ENCODE assay signal across 21 cellular contexts in genomic region chr1:119656410-119656955, GRCh38. TPM values are rescaled to one million over a fixed set of nuclear protein-coding genes. Genes with fewer than 3 reads are reported as not detected.
DNase-seq lines count a peak whose midpoint lies in the region; ATAC-seq, FAIRE-seq and TF ChIP-seq lines count a peak whose summit lies in the region.
"Had no signal": no experiment of that assay in that cellular context is flagged by ENCODE, and none has a peak within 500 bp of the region (broad histone marks: within the 10 kb centered on the region; RNA-seq: fewer than 3 reads in every experiment).

No MANE protein-coding gene starts in this region.

- TF ChIP-seq EP300 in SK-N-SH (IDR thresholded peaks at IDR 0.05; ENCODE audit: borderline replicate concordance in 1 of 2, low read depth in 1 of 2, low read length in 1 of 2), result no peak

- TF ChIP-seq CTCF in SK-N-SH (IDR thresholded peaks at IDR 0.05), result no peak
- no peak for TF ChIP-seq CTCF in GM13976 (IDR thresholded peaks at IDR 0.05; ENCODE audit: borderline replicate concordance, control extremely low read depth, extremely low read depth, insufficient read depth, missing control alignments)
- TF ChIP-seq CTCF in upper lobe of right lung (IDR thresholded peaks at IDR 0.05), result no peak

- H3K9me2 ChIP-seq in SK-N-SH, result no peaks in the 10 kb centered on the region

- H2AFZ ChIP-seq in SK-N-SH (ENCODE audit: low read depth) (no peak overlapping the region), mesenchymal stem cell (ENCODE audit: low read depth, low read length) (no peak overlapping the region)
- H2AFZ ChIP-seq: neural progenitor cell had no signal

- no peak overlapping the region for H2BK12ac ChIP-seq in mesenchymal stem cell (ENCODE audit: low read length in 2 of 2)

- H3K4me3 ChIP-seq in SK-N-SH (ENCODE audit: low read depth in 2 of 2, low read length in 1 of 2) (no peak overlapping the region), upper lobe of right lung (no peak overlapping the region), mesenchymal stem cell (ENCODE audit: insufficient read depth in 1 of 2, low read depth in 1 of 2, low read length in 2 of 2) (no peak overlapping the region)
- H3K4me3 ChIP-seq: A549, neural progenitor cell had no signal

- in situ Hi-C loops in GM13976 (cut with MboI; ENCODE audit: low sequenced_read_pairs, unreplicated experiment), result no loop called here

- H2AK5ac ChIP-seq in mesenchymal stem cell (ENCODE audit: low read length, severe bottlenecking), result no peak overlapping the region

- H2BK120ac ChIP-seq in mesenchymal stem cell (ENCODE audit: low read depth, low read length), result no peak overlapping the region

- no peak for TF ChIP-seq RAD21 in SK-N-SH (IDR thresholded peaks at IDR 0.05; ENCODE audit: low read length)

- CTCF ChIA-PET in SK-N-SH (lab: Yijun Ruan, JAX), result interaction anchor here (1.3 to 4.1 kb wide), 3 partner anchors 25 to 45 kb away, joined by 3 to 24 read pairs (median 14); no protein-coding TSS in a partner anchor

- H3K23ac ChIP-seq in mesenchymal stem cell (ENCODE audit: low read length in 2 of 2), result no peak overlapping the region

- FAIRE-seq in GM12892 (lab: Jason Lieb, UNC), result peak; percentile 54
- peak; percentile 60 for FAIRE-seq in GM19239 (lab: Jason Lieb, UNC)
- FAIRE-seq: A549 had no signal

- H3K18ac ChIP-seq in mesenchymal stem cell (ENCODE audit: low read depth in 1 of 2, low read length in 2 of 2), result no peak overlapping the region

- no peaks in the 10 kb centered on the region for H3K4me1 ChIP-seq in SK-N-SH (ENCODE audit: control insufficient read depth in 1 of 2, insufficient read depth in 2 of 2, low read depth in 1 of 2, low read length in 1 of 2)
- H3K4me1 ChIP-seq in upper lobe of right lung, result no peaks in the 10 kb centered on the region
- H3K4me1 ChIP-seq in mesenchymal stem cell (ENCODE audit: control insufficient read depth, insufficient read depth, low read depth, low read length), result peaks cover 4% of the 10 kb centered on the region
- H3K4me1 ChIP-seq: A549 had no signal

- POLR2A ChIA-PET in SK-N-SH (lab: Yijun Ruan, JAX), result no interaction called here

- 82% methylated on average over 5 of the region's 5 CpGs for WGBS in SK-N-SH (ENCODE audit: low lambda C conversion rate)
- WGBS in mesenchymal stem cell, result 84% methylated on average over 2 of the region's 5 CpGs

- H3K27me3 ChIP-seq in SK-N-SH (ENCODE audit: insufficient read depth) (no peaks in the 10 kb centered on the region), upper lobe of right lung (no peaks in the 10 kb centered on the region), mesenchymal stem cell (ENCODE audit: control insufficient read depth in 1 of 2, insufficient read depth in 1 of 2, low read length in 2 of 2) (peaks cover 0 to 3% of the 10 kb centered on the region in 2 experiments)
- H3K27me3 ChIP-seq: neural progenitor cell had no signal

- H3K14ac ChIP-seq in mesenchymal stem cell (ENCODE audit: low read length in 2 of 2), result no peak overlapping the region

- H4K8ac ChIP-seq in mesenchymal stem cell (ENCODE audit: low read length), result no peak overlapping the region

- no peak overlapping the region for H2BK5ac ChIP-seq in mesenchymal stem cell (ENCODE audit: low read depth, low read length, poor library complexity, severe bottlenecking)

- H3K4me2 ChIP-seq in SK-N-SH (no peak overlapping the region), mesenchymal stem cell (ENCODE audit: low read length, poor library complexity, severe bottlenecking) (no peak overlapping the region)
- H3K4me2 ChIP-seq: A549, neural progenitor cell had no signal

- H3F3A ChIP-seq in SK-N-SH (replicated peaks; ENCODE audit: insufficient read depth), result no peaks in the 10 kb centered on the region

- H3K4ac ChIP-seq in mesenchymal stem cell (ENCODE audit: low read depth in 1 of 2, low read length in 2 of 2), result no peak overlapping the region

- H3K36me3 ChIP-seq in SK-N-SH (replicated peaks in 1 of 2; ENCODE audit: control insufficient read depth in 1 of 2, insufficient read depth in 2 of 2, low read length in 1 of 2) (no peaks in the 10 kb centered on the region), upper lobe of right lung (no peaks in the 10 kb centered on the region), mesenchymal stem cell (ENCODE audit: control insufficient read depth in 1 of 2, insufficient read depth in 2 of 2, low read depth in 1 of 2, low read length in 2 of 2) (no peaks in the 10 kb centered on the region)
- H3K36me3 ChIP-seq: neural progenitor cell had no signal

- H3K9ac ChIP-seq in SK-N-SH (no peak overlapping the region), mesenchymal stem cell (ENCODE audit: low read length) (no peak overlapping the region)
- H3K9ac ChIP-seq: neural progenitor cell had no signal

- no peak overlapping the region for H2BK15ac ChIP-seq in mesenchymal stem cell (ENCODE audit: low read depth, poor library complexity, severe bottlenecking)

- H4K91ac ChIP-seq in mesenchymal stem cell (ENCODE audit: low read length), result no peak overlapping the region

- no peaks in the 10 kb centered on the region for H3K79me2 ChIP-seq in SK-N-SH (ENCODE audit: insufficient read depth)

- ATAC-seq in HG02588 (IDR thresholded peaks at IDR 0.05; ENCODE audit: unreplicated experiment) (peak; percentile 55), HG03442 (IDR thresholded peaks at IDR 0.05; ENCODE audit: unreplicated experiment) (peak; percentile 50), upper lobe of right lung (no peak)
- ATAC-seq: A549; activated CD8-positive, alpha-beta memory T cell treated with anti-CD3 and anti-CD28 coated beads, Interleukin-2, amount 10 ng/mL, durations not matched to agents 7 days and 5 days; stimulated activated naive CD8-positive, alpha-beta T cell treated with anti-CD3 and anti-CD28 coated beads, Interleukin-15, Interleukin-2, amounts not matched to agents 100 U/mL and 50 U/mL, for 24 hours had no signal

- DNase-seq in GM12892 (ENCODE audit: insufficient read length), result no peak
- DNase-seq in GM19239 (ENCODE audit: insufficient read length, low spot score), result no peak
- DNase-seq in SK-N-SH, result no peak
- DNase-seq in GM13976 (ENCODE audit: low spot score), result no peak
- DNase-seq in upper lobe of right lung, result no peak
- DNase-seq in mesenchymal stem cell, result no peak
- DNase-seq: activated CD8-positive, alpha-beta memory T cell treated with anti-CD3 and anti-CD28 coated beads, Interleukin-2, amount 10 ng/mL, durations not matched to agents 7 days and 5 days; anterior cingulate cortex; cerebellar nuclear complex; GOT3; hypothalamus; Kasumi-1; kidney glomerular epithelial cell; NCI-H1694 treated with DMSO at 0.1 percent for 48 hours; NCI-H510A; Right ventricle myocardium superior; stimulated activated naive CD8-positive, alpha-beta T cell treated with anti-CD3 and anti-CD28 coated beads, Interleukin-15, Interleukin-2, amounts not matched to agents 100 U/mL and 50 U/mL, for 24 hours had no signal

- H3K9me3 ChIP-seq in SK-N-SH (no peaks in the 10 kb centered on the region), upper lobe of right lung (no peaks in the 10 kb centered on the region), mesenchymal stem cell (ENCODE audit: control insufficient read depth, low read length) (no peaks in the 10 kb centered on the region)
- H3K9me3 ChIP-seq: A549 had no signal

- H4K20me1 ChIP-seq in SK-N-SH (ENCODE audit: insufficient read depth), result no peaks in the 10 kb centered on the region

- intact Hi-C loops in upper lobe of right lung (cut with DNase I), result no loop called here

- no peak for TF ChIP-seq POLR2A in GM12892 (IDR thresholded peaks at IDR 0.05; ENCODE audit: low read depth, low read length)

- H3K27ac ChIP-seq in SK-N-SH (ENCODE audit: low read depth in 2 of 2, low read length in 1 of 2) (no peak overlapping the region), upper lobe of right lung (no peak overlapping the region), mesenchymal stem cell (ENCODE audit: low read length, poor library complexity, severe bottlenecking) (no peak overlapping the region)
- H3K27ac ChIP-seq: A549, neural progenitor cell had no signal

- no peaks in the 10 kb centered on the region for H3K79me1 ChIP-seq in mesenchymal stem cell (replicated peaks; ENCODE audit: low read length, poor library complexity, severe bottlenecking)

TF ChIP-seq in SK-N-SH, 30 proteins besides CTCF, POLR2A, EP300 and RAD21 (continues in another document):
- TF ChIP-seq REST (IDR thresholded peaks at IDR 0.05; ENCODE audit: low read depth, low read length) (no peak), GATA2 (CRISPR knock-in tag; IDR thresholded peaks at IDR 0.05) (no peak)

RNA-seq across cellular contexts. Expression of gene ZNF697, which starts 8.4 kb away (rescaled TPM):
- polyA plus RNA-seq in GM12892 (2012; ENCODE audit: missing spikeins), result 0.78 TPM
- polyA plus RNA-seq in SK-N-SH (2012; rRNA removed), result 3.4 and 4.1 TPM in 2 replicates
- 4.6 and 4.8 TPM in 2 replicates for polyA plus RNA-seq in SK-N-SH (2012; cell fraction: cytosol; rRNA removed)
- polyA plus RNA-seq in SK-N-SH (2012; cell fraction: nucleus; rRNA removed), result 5.4 and 7.5 TPM in 2 replicates
- 11.4 TPM for total RNA-seq in upper lobe of right lung
- 6.4 TPM for polyA plus RNA-seq in mesenchymal stem cell (2013, experiment 1 of 2)
- polyA plus RNA-seq in mesenchymal stem cell (2013, experiment 2 of 2), result 6.3 TPM

RNA-seq across cellular contexts. Expression of gene PHGDH, which starts 55.3 kb away (rescaled TPM):
- 17.4 TPM for polyA plus RNA-seq in GM12892 (2012; ENCODE audit: missing spikeins)
- 30.2 and 30.9 TPM in 2 replicates for polyA plus RNA-seq in SK-N-SH (2012; rRNA removed)
- 19.9 and 21.5 TPM in 2 replicates for polyA plus RNA-seq in SK-N-SH (2012; cell fraction: cytosol; rRNA removed)
- 42.6 and 47.8 TPM in 2 replicates for polyA plus RNA-seq in SK-N-SH (2012; cell fraction: nucleus; rRNA removed)
- total RNA-seq in upper lobe of right lung, result 51.7 TPM
- polyA plus RNA-seq in mesenchymal stem cell (2013, experiment 1 of 2), result 73.6 TPM
- 72.3 TPM for polyA plus RNA-seq in mesenchymal stem cell (2013, experiment 2 of 2)
